10 cellular contexts compared by ENCODE assay signal in genomic region chr9:137632432-137633161, GRCh38. TPM values are rescaled to one million over a fixed set of nuclear protein-coding genes. Genes with fewer than 3 reads are reported as not detected.
A peak's percentile ranks its signal among the peaks of the same experiment; 100 is the strongest.
DNase-seq lines count a peak whose midpoint lies in the region; ATAC-seq lines count a peak whose summit lies in the region.
"Had no signal": no experiment of that assay in that cellular context is flagged by ENCODE, and none has a peak within 500 bp of the region (broad histone marks: within the 10 kb centered on the region; RNA-seq: fewer than 3 reads in every experiment).

No MANE protein-coding gene starts in this region.

- no peaks in the 10 kb centered on the region for H3K27me3 ChIP-seq in CD4-positive, alpha-beta memory T cell (ENCODE audit: insufficient read depth, low read length)

- no peaks in the 10 kb centered on the region for H3K9me3 Mint-ChIP-seq in CD4-positive, alpha-beta memory T cell
- no peaks in the 10 kb centered on the region for H3K9me3 Mint-ChIP-seq in naive thymus-derived CD8-positive, alpha-beta T cell
- H3K9me3 Mint-ChIP-seq: activated T-cell treated with anti-CD3 and anti-CD28 coated beads, Interleukin-2, amount 50 U/mL, for 24 hours had no signal

- H3K36me3 Mint-ChIP-seq in CD4-positive, alpha-beta memory T cell = peaks cover 9 to 13% of the 10 kb centered on the region in 2 donors
- H3K36me3 Mint-ChIP-seq in naive thymus-derived CD8-positive, alpha-beta T cell = peaks cover 0 to 16% (median 0%) of the 10 kb centered on the region in 3 donors

- peak overlapping the region in 1 of 8 donors; percentile 35 for H3K4me3 Mint-ChIP-seq in CD4-positive, alpha-beta memory T cell
- peak overlapping the region in 4 of 10 donors; percentile 2 to 48 (median 20) for H3K4me3 Mint-ChIP-seq in naive thymus-derived CD8-positive, alpha-beta T cell
- H3K4me3 Mint-ChIP-seq: activated T-cell treated with anti-CD3 and anti-CD28 coated beads, Interleukin-2, amount 50 U/mL, for 24 hours had no signal

- no peaks in the 10 kb centered on the region for H3K27me3 Mint-ChIP-seq in CD4-positive, alpha-beta memory T cell
- no peaks in the 10 kb centered on the region for H3K27me3 Mint-ChIP-seq in naive thymus-derived CD8-positive, alpha-beta T cell
- H3K27me3 Mint-ChIP-seq: activated T-cell treated with anti-CD3 and anti-CD28 coated beads, Interleukin-2, amount 50 U/mL, for 24 hours had no signal

- H3K4me1 ChIP-seq in CD4-positive, alpha-beta memory T cell (ENCODE audit: insufficient read depth, low read length) = peaks cover 41% of the 10 kb centered on the region

- H3K9me3 ChIP-seq in CD4-positive, alpha-beta memory T cell (ENCODE audit: control insufficient read depth in 1 of 2, low read length in 2 of 2) = no peaks in the 10 kb centered on the region

- no peak overlapping the region for H3K27ac ChIP-seq in CD4-positive, alpha-beta memory T cell (ENCODE audit: low read depth, low read length)
- H3K27ac ChIP-seq: parathyroid adenoma had no signal

- H3K4me1 Mint-ChIP-seq in CD4-positive, alpha-beta memory T cell = peaks cover 38 to 73% (median 53%) of the 10 kb centered on the region in 4 donors
- H3K4me1 Mint-ChIP-seq in naive thymus-derived CD8-positive, alpha-beta T cell = peaks cover 29 to 79% (median 73%) of the 10 kb centered on the region in 4 donors

- no peaks in the 10 kb centered on the region for H3K36me3 ChIP-seq in CD4-positive, alpha-beta memory T cell (ENCODE audit: insufficient read depth, low read length)

- CTCF ChIA-PET in CD4-positive, alpha-beta memory T cell (lab: Charles Lee; ENCODE audit: partially characterized antibody) = no interaction called here

- ATAC-seq in naive thymus-derived CD8-positive, alpha-beta T cell = no peak
- ATAC-seq in HG03280 (IDR thresholded peaks at IDR 0.05; ENCODE audit: unreplicated experiment) = no peak

- peak overlapping the region in 5 of 7 donors; percentile 6 to 81 (median 40) for H3K27ac Mint-ChIP-seq in CD4-positive, alpha-beta memory T cell
- peak overlapping the region in 9 of 10 donors; percentile 14 to 88 (median 67) for H3K27ac Mint-ChIP-seq in naive thymus-derived CD8-positive, alpha-beta T cell
- H3K27ac Mint-ChIP-seq: activated T-cell treated with anti-CD3 and anti-CD28 coated beads, Interleukin-2, amount 50 U/mL, for 24 hours had no signal

- no peak for DNase-seq in CD4-positive, alpha-beta memory T cell
- peak; percentile 33 for DNase-seq in cerebellum (ENCODE audit: low spot score)
- no peak for DNase-seq in naive thymus-derived CD8-positive, alpha-beta T cell
- no peak for DNase-seq in NCI-H146 (lab: John Stamatoyannopoulos, UW)
- no peak for DNase-seq in HT-29 (ENCODE audit: low spot score)
- DNase-seq: activated T-cell treated with anti-CD3 and anti-CD28 coated beads, Interleukin-2, amount 50 U/mL, for 24 hours; COR-L47; NCI-H774 had no signal

- intact Hi-C loops in CD4-positive, alpha-beta memory T cell (cut with micrococcal nuclease) = no loop called here

- POLR2A ChIA-PET in CD4-positive, alpha-beta memory T cell (lab: Charles Lee; ENCODE audit: partially characterized antibody) = no interaction called here
- POLR2A ChIA-PET in naive thymus-derived CD8-positive, alpha-beta T cell (lab: Charles Lee) = interaction anchor here (1.1 kb wide), 1 partner anchor 9 kb away, joined by 3 read pairs; no protein-coding TSS in a partner anchor

- H3K4me3 ChIP-seq in CD4-positive, alpha-beta memory T cell (ENCODE audit: low read length in 2 of 2) = no peak overlapping the region

RNA-seq across cellular contexts. Expression of gene EHMT1, which starts 13.8 kb away (rescaled TPM):
- 100 to 1,000 TPM in 1 of 2 experiments, 10 to 100 TPM in 1; 99.6 to 118 TPM for total RNA-seq in CD4-positive, alpha-beta memory T cell
- polyA plus RNA-seq in CD4-positive, alpha-beta memory T cell = 10 to 100 TPM in 1 of 2 donors, 1 to 10 TPM in 1; 6.7 to 35.5 TPM
- 70.7 TPM for total RNA-seq in cerebellum
- 100 to 1,000 TPM; 111 to 113 TPM for total RNA-seq in naive thymus-derived CD8-positive, alpha-beta T cell
- 10 to 100 TPM; 20.9 to 34.4 (median 23.0) TPM for polyA plus RNA-seq in naive thymus-derived CD8-positive, alpha-beta T cell
- total RNA-seq in HT-29 (2014; rRNA removed; shearing (Covaris generic)) = 76.1 and 85.4 TPM in 2 replicates

RNA-seq across cellular contexts. Expression of gene ARRDC1, which starts 27.1 kb away (rescaled TPM):
- total RNA-seq in CD4-positive, alpha-beta memory T cell = 10 to 100 TPM; 82.3 to 86.2 TPM
- 10 to 100 TPM; 54.3 to 59.4 TPM for polyA plus RNA-seq in CD4-positive, alpha-beta memory T cell
- 25.8 TPM for total RNA-seq in cerebellum
- total RNA-seq in naive thymus-derived CD8-positive, alpha-beta T cell = 10 to 100 TPM; 83.2 to 86.8 TPM
- polyA plus RNA-seq in naive thymus-derived CD8-positive, alpha-beta T cell = 10 to 100 TPM; 27.2 to 42.4 (median 32.9) TPM
- total RNA-seq in HT-29 (2014; rRNA removed; shearing (Covaris generic)) = 189 and 203 TPM in 2 replicates

RNA-seq across cellular contexts. Expression of gene ZMYND19, which starts 42.3 kb away (rescaled TPM):
- total RNA-seq in CD4-positive, alpha-beta memory T cell = 10 to 100 TPM; 26.8 to 29.1 TPM
- polyA plus RNA-seq in CD4-positive, alpha-beta memory T cell = 10 to 100 TPM in 1 of 2 donors, 1 to 10 TPM in 1; 3.6 to 13.7 TPM
- total RNA-seq in cerebellum = 12.7 TPM
- total RNA-seq in naive thymus-derived CD8-positive, alpha-beta T cell = 10 to 100 TPM; 25.5 to 27.5 TPM
- polyA plus RNA-seq in naive thymus-derived CD8-positive, alpha-beta T cell = 10 to 100 TPM in 1 of 3 donors, 1 to 10 TPM in 2; 5.5 to 15.7 (median 7.7) TPM
- total RNA-seq in HT-29 (2014; rRNA removed; shearing (Covaris generic)) = 75.9 and 78.4 TPM in 2 replicates

RNA-seq across cellular contexts. Expression of gene DPH7, which starts 53.9 kb away (rescaled TPM):
- 10 to 100 TPM; 76.7 to 79.1 TPM for total RNA-seq in CD4-positive, alpha-beta memory T cell
- polyA plus RNA-seq in CD4-positive, alpha-beta memory T cell = 10 to 100 TPM; 27.9 to 30.2 TPM
- 34.2 TPM for total RNA-seq in cerebellum
- total RNA-seq in naive thymus-derived CD8-positive, alpha-beta T cell = 10 to 100 TPM; 76.9 to 80.7 TPM
- polyA plus RNA-seq in naive thymus-derived CD8-positive, alpha-beta T cell = 10 to 100 TPM; 26.2 to 32.8 (median 29.8) TPM
- 52.5 and 54.5 TPM in 2 replicates for total RNA-seq in HT-29 (2014; rRNA removed; shearing (Covaris generic))
